In the genomic region with DNA sequence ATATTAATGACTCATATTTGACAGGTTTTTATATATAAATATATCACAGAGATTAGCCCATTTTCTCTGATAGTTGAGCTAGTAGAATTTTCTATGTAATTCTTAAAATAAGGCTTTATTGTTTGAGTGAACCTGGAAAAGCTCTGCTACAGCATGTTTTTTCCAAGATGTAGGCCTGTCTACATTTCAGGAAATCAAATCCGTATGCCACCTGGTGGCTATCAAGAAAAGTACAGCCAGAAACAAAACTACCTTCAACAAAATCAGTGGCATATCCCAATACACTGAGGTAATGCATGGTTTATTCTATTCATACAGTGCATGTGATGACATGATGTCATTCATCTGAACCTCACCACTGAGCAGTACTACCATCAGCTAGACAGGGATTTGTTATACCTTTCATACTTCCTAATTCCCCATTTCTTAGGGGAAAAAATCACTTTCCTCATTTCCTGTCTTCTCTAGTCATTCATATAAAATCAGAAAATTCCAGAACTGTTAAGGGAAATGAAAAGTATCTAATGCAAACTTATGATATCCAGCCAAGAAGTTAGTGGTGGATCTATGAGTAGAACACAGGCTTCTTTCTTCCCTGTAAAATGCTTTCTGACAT, we compare ENCODE assay signal across 8 cellular contexts.
DNase-seq lines count a peak whose midpoint lies in the region; ATAC-seq and TF ChIP-seq lines count a peak whose summit lies in the region.

No MANE protein-coding gene starts in this region.

- H3K4me1 ChIP-seq in transverse colon: no peaks in the 10 kb centered on the region

- H3K27ac ChIP-seq in transverse colon: no peak overlapping the region

- CTCF ChIA-PET in HEK293T (lab: Yijun Ruan, JAX): interaction anchor here (0.5 to 2.5 kb wide), 7 partner anchors 12 to 1939 kb away, joined by 3 to 13 read pairs (median 3); no protein-coding TSS in a partner anchor

- no peaks in the 10 kb centered on the region for H3K27me3 ChIP-seq in transverse colon

- no peak for TF ChIP-seq EP300 in transverse colon (IDR thresholded peaks at IDR 0.05; ENCODE audit: low read depth)

- in situ Hi-C loops in astrocyte of the cerebellum (cut with HindIII; ENCODE audit: low sequenced_read_pairs): no loop called here
- in situ Hi-C loops in transverse colon (cut with MboI; ENCODE audit: low pct_ligation_motif_present in 1 of 4, low pct_unique_long_range_greater_than_20kb in 1 of 4, low sequenced_read_pairs in 3 of 4): loop anchor here in 1 of 4 donors (25.0 kb wide), 1 partner anchor 1475 kb away; no protein-coding TSS in a partner anchor

- no peak for ATAC-seq in GM21737 (IDR thresholded peaks at IDR 0.05; ENCODE audit: unreplicated experiment)

- intact Hi-C loops in transverse colon (cut with DNase I; ENCODE audit: low total_unique reads): no loop called here

- H3K9me3 ChIP-seq in transverse colon: no peaks in the 10 kb centered on the region

- TF ChIP-seq CTCF in astrocyte of the cerebellum (IDR thresholded peaks at IDR 0.05; ENCODE audit: low read depth, low read length, missing control alignments): peak; percentile 77
- peak; percentile 59 to 72 (median 66) for TF ChIP-seq CTCF in transverse colon (IDR thresholded peaks at IDR 0.05)

- H3K4me3 ChIP-seq in astrocyte of the cerebellum (ENCODE audit: low read depth, low read length) (no peak overlapping the region), transverse colon (no peak overlapping the region)

- POLR2A ChIA-PET in HEK293T (lab: Yijun Ruan, JAX): no interaction called here

- 0% methylated on average over 1 of the region's 1 CpG for WGBS in transverse colon (ENCODE audit: low coverage in 1 of 2), 2 donors

- no peaks in the 10 kb centered on the region for H3K36me3 ChIP-seq in transverse colon

- DNase-seq in NCI-H1436 (lab: John Stamatoyannopoulos, UW) (peak; percentile 9), NCI-H1436 treated with DMSO at 0.1 percent for 48 hours (lab: John Stamatoyannopoulos, UW) (no peak), HEK293T (ENCODE audit: extremely low spot score) (peak; percentile 19), NCI-H1694 treated with DMSO at 0.1 percent for 48 hours (lab: John Stamatoyannopoulos, UW) (peak; percentile 37), astrocyte of the cerebellum (ENCODE audit: low read depth) (peak; percentile 35), iPS DF 4.7 (ENCODE audit: extremely low read depth, low spot score) (peak; percentile 14), transverse colon (no peak)

- TF ChIP-seq POLR2A in transverse colon (IDR thresholded peaks at IDR 0.05): no peak

TF ChIP-seq in HEK293T, 16 proteins besides CTCF, POLR2A, EP300 and RAD21:
- no peak for TF ChIP-seq FOXA1 (IDR thresholded peaks at IDR 0.05)
- no peak for TF ChIP-seq BHLHE40 (IDR thresholded peaks at IDR 0.05; ENCODE audit: borderline replicate concordance)
- no peak for TF ChIP-seq L3MBTL2 (conservative IDR thresholded peaks at IDR 0.05)
TF ChIP-seq in HEK293T: peak in this region for 0.

Comparison
In these comparisons a context has a peak if more than half of its experiments do, and no peak if none do; other contexts are left out.
1. DNase-seq: peak in NCI-H1436 (single experiment), HEK293T (single experiment), NCI-H1694 treated with DMSO at 0.1 percent for 48 hours (single experiment), astrocyte of the cerebellum (single experiment) and iPS DF 4.7 (single experiment); none in NCI-H1436 treated with DMSO at 0.1 percent for 48 hours (single experiment) and transverse colon (single experiment).